Comparison of ENCODE assay signal across 8 cellular contexts in the genomic region with DNA sequence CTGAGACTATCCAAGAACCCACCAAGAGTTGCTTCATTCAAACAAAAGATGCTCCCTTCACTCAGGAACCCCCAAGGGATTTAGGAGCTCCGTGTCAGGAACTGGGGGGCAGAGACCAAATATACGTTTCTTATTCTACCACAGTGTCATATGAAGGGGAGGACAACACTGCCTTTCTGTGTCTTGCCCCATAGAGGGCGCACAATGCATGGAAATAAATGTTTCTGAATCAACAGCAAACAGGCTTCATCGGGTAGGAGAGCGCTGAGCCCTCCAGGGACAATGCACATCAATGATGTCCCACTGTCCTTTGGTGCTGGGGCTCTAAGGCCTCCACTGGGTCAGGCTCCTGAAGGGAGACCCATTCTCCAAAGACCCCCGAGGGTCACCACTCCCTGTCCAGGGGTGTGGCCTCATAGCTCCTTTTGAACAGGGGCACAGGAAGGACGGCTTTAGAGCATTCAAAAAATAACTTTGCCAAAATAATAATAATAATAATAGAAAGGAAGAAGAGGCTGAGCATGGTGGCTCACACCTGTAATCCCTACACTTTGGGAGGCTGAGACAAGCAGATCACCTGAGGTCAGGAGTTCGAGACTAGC. TPM values are rescaled to one million over a fixed set of nuclear protein-coding genes. Genes with fewer than 3 reads are reported as not detected.
A peak's percentile ranks its signal among the peaks of the same experiment; 100 is the strongest.
DNase-seq lines count a peak whose midpoint lies in the region; ATAC-seq and TF ChIP-seq lines count a peak whose summit lies in the region.

No MANE protein-coding gene starts in this region.

- H3K9me3 Mint-ChIP-seq in activated CD4-positive, alpha-beta memory T cell treated with anti-CD3 and anti-CD28 coated beads, Interleukin-2, amount 10 ng/mL, durations not matched to agents 7 days and 5 days, result no peaks in the 10 kb centered on the region
- H3K9me3 Mint-ChIP-seq in CD8-positive, alpha-beta memory T cell, result peaks cover 0 to 2% (median 0%) of the 10 kb centered on the region in 5 donors

- no peaks in the 10 kb centered on the region for H3K4me1 ChIP-seq in heart left ventricle
- H3K4me1 ChIP-seq in CD8-positive, alpha-beta memory T cell (ENCODE audit: insufficient read depth, low read length), result no peaks in the 10 kb centered on the region

- H3K27me3 ChIP-seq in heart left ventricle, result no peaks in the 10 kb centered on the region
- no peaks in the 10 kb centered on the region for H3K27me3 ChIP-seq in CD8-positive, alpha-beta memory T cell (ENCODE audit: insufficient read depth, low read length, poor library complexity, severe bottlenecking)

- H3K9me3 ChIP-seq in heart left ventricle, result no peaks in the 10 kb centered on the region
- H3K9me3 ChIP-seq in CD8-positive, alpha-beta memory T cell (ENCODE audit: low read length), result no peaks in the 10 kb centered on the region

- WGBS in heart left ventricle, 4 donors, result 26 to 32% (median 30%) methylated on average over 8 of the region's 8 CpGs

- no peaks in the 10 kb centered on the region for H3K36me3 Mint-ChIP-seq in activated CD4-positive, alpha-beta memory T cell treated with anti-CD3 and anti-CD28 coated beads, Interleukin-2, amount 10 ng/mL, durations not matched to agents 7 days and 5 days (ENCODE audit: low read depth)
- H3K36me3 Mint-ChIP-seq in CD8-positive, alpha-beta memory T cell, result no peaks in the 10 kb centered on the region

- H3K27me3 Mint-ChIP-seq in activated CD4-positive, alpha-beta memory T cell treated with anti-CD3 and anti-CD28 coated beads, Interleukin-2, amount 10 ng/mL, durations not matched to agents 7 days and 5 days, result peaks cover 3% of the 10 kb centered on the region
- peaks cover 4 to 6% of the 10 kb centered on the region in 2 donors for H3K27me3 Mint-ChIP-seq in CD8-positive, alpha-beta memory T cell

- H3K4me3 Mint-ChIP-seq in activated CD4-positive, alpha-beta memory T cell treated with anti-CD3 and anti-CD28 coated beads, Interleukin-2, amount 10 ng/mL, durations not matched to agents 7 days and 5 days, result no peak overlapping the region
- no peak overlapping the region for H3K4me3 Mint-ChIP-seq in CD8-positive, alpha-beta memory T cell

- H3K4me3 ChIP-seq in heart left ventricle, result no peak overlapping the region
- H3K4me3 ChIP-seq in CD8-positive, alpha-beta memory T cell (ENCODE audit: low read length), result no peak overlapping the region

- no peak overlapping the region for H3K27ac Mint-ChIP-seq in activated CD4-positive, alpha-beta memory T cell treated with anti-CD3 and anti-CD28 coated beads, Interleukin-2, amount 10 ng/mL, durations not matched to agents 7 days and 5 days
- H3K27ac Mint-ChIP-seq in CD8-positive, alpha-beta memory T cell, result no peak overlapping the region

- H3K27ac ChIP-seq in heart left ventricle, result no peak overlapping the region
- H3K27ac ChIP-seq in CD8-positive, alpha-beta memory T cell (ENCODE audit: low read depth, low read length), result no peak overlapping the region

- CTCF ChIA-PET in activated CD4-positive, alpha-beta memory T cell treated with anti-CD3 and anti-CD28 coated beads, Interleukin-2, amount 10 ng/mL, durations not matched to agents 7 days and 5 days (lab: Charles Lee), result interaction anchor here (1.3 to 3.3 kb wide), 4 partner anchors 34 to 640 kb away, joined by 3 to 11 read pairs (median 8); no protein-coding TSS in a partner anchor
- CTCF ChIA-PET in CD8-positive, alpha-beta memory T cell (lab: Charles Lee), result interaction anchor here (0.9 kb wide), 1 partner anchor 638 kb away, joined by 3 read pairs; no protein-coding TSS in a partner anchor

- no peaks in the 10 kb centered on the region for H3K36me3 ChIP-seq in heart left ventricle
- no peaks in the 10 kb centered on the region for H3K36me3 ChIP-seq in CD8-positive, alpha-beta memory T cell (ENCODE audit: insufficient read depth, low read length)

- peaks cover 3% of the 10 kb centered on the region for H3K4me1 Mint-ChIP-seq in activated CD4-positive, alpha-beta memory T cell treated with anti-CD3 and anti-CD28 coated beads, Interleukin-2, amount 10 ng/mL, durations not matched to agents 7 days and 5 days
- no peaks in the 10 kb centered on the region for H3K4me1 Mint-ChIP-seq in CD8-positive, alpha-beta memory T cell

- DNase-seq in COLO829 (ENCODE audit: low spot score) (peak; percentile 53), NCI-H1417 (lab: John Stamatoyannopoulos, UW) (peak; percentile 6 to 77 (median 56)), heart left ventricle (peak in 4 of 5 donors; percentile 12 to 35 (median 31)), renal cortical epithelial cell (ENCODE audit: low read depth) (peak; percentile 36)
- peak; percentile 36 for DNase-seq in activated CD4-positive, alpha-beta memory T cell treated with anti-CD3 and anti-CD28 coated beads, Interleukin-2, amount 10 ng/mL, durations not matched to agents 7 days and 5 days
- no peak for DNase-seq in CD8-positive, alpha-beta memory T cell

- peak; percentile 42 to 77 (median 60) for TF ChIP-seq CTCF in heart left ventricle (IDR thresholded peaks at IDR 0.05)

- ATAC-seq in GM18519 (IDR thresholded peaks at IDR 0.05; ENCODE audit: low FRiP score, unreplicated experiment) (peak; percentile 48), HG02885 (IDR thresholded peaks at IDR 0.05; ENCODE audit: poor library complexity, unreplicated experiment) (peak; percentile 71), heart left ventricle (peak; percentile 37 to 81 (median 58))

- intact Hi-C loops in heart left ventricle (cut with DNase I), result loop anchor here (2.0 to 10.0 kb wide), 4 partner anchors 638 to 642 kb away; no protein-coding TSS in a partner anchor

- no peak for TF ChIP-seq POLR2A in heart left ventricle (IDR thresholded peaks at IDR 0.05)

- POLR2A ChIA-PET in activated CD4-positive, alpha-beta memory T cell treated with anti-CD3 and anti-CD28 coated beads, Interleukin-2, amount 10 ng/mL, durations not matched to agents 7 days and 5 days (lab: Charles Lee), result no interaction called here
- POLR2A ChIA-PET in CD8-positive, alpha-beta memory T cell (lab: Charles Lee), result no interaction called here

RNA-seq across cellular contexts. Expression of gene PLG, which starts 31.1 kb away (rescaled TPM):
- total RNA-seq in activated CD4-positive, alpha-beta memory T cell treated with anti-CD3 and anti-CD28 coated beads, Interleukin-2, amount 10 ng/mL, durations not matched to agents 7 days and 5 days, result under 1 TPM in 1 of 2 experiments, not detected in 1; 0.30 TPM
- total RNA-seq in heart left ventricle (under 1 TPM in 1 of 9 donors, not detected in 8; 0.44 TPM), renal cortical epithelial cell (not detected in 2 replicates)
- under 1 TPM in 1 of 2 donors, not detected in 1; 0.03 TPM for polyA plus RNA-seq in heart left ventricle
- total RNA-seq in CD8-positive, alpha-beta memory T cell, result under 1 TPM in 1 of 2 experiments, not detected in 1; 0.33 TPM
- not detected for polyA plus RNA-seq in CD8-positive, alpha-beta memory T cell

Comparison
In these comparisons a context has a peak if more than half of its experiments do, and no peak if none do; other contexts are left out.
1. DNase-seq: peak in COLO829 (single experiment), NCI-H1417 (3 of 3), activated CD4-positive, alpha-beta memory T cell treated with anti-CD3 and anti-CD28 coated beads, Interleukin-2, amount 10 ng/mL, durations not matched to agents 7 days and 5 days (single experiment), heart left ventricle (4 of 5) and renal cortical epithelial cell (single experiment); none in CD8-positive, alpha-beta memory T cell (0 of 5).
2. Peak in every context shown above with its lines, with median percentiles within 50 percentile points of each other: ATAC-seq.